In genomic region chr2:241798081-241798630, GRCh38 we compare ENCODE assay signal across 15 cellular contexts. TPM values are rescaled to one million over a fixed set of nuclear protein-coding genes. Genes with fewer than 3 reads are reported as not detected.
DNase-seq lines count a peak whose midpoint lies in the region; ATAC-seq, FAIRE-seq and TF ChIP-seq lines count a peak whose summit lies in the region.
"Had no signal": no experiment of that assay in that cellular context is flagged by ENCODE, and none has a peak within 500 bp of the region (broad histone marks: within the 10 kb centered on the region; RNA-seq: fewer than 3 reads in every experiment).

No MANE protein-coding gene starts in this region.

- TF ChIP-seq CTCF in LNCaP clone FGC (IDR thresholded peaks at IDR 0.05; ENCODE audit: control insufficient read depth, extremely low read depth, insufficient read depth), result no peak
- TF ChIP-seq CTCF in transverse colon (IDR thresholded peaks at IDR 0.05), result no peak

- no peak for ATAC-seq in activated T-cell treated with anti-CD3 and anti-CD28 coated beads, Interleukin-2, amount 50 U/mL, for 72 hours (replicated peaks in 1 of 2)
- ATAC-seq in esophagus mucosa, result peak; percentile 6
- ATAC-seq in HG03342 (IDR thresholded peaks at IDR 0.05; ENCODE audit: unreplicated experiment), result no peak
- ATAC-seq: Panc1 had no signal

- intact Hi-C loops in transverse colon (cut with DNase I; ENCODE audit: low total_unique reads), result no loop called here

- peaks cover 1% of the 10 kb centered on the region for H3K4me1 Mint-ChIP-seq in activated T-cell treated with anti-CD3 and anti-CD28 coated beads, Interleukin-2, amount 50 U/mL, for 72 hours (ENCODE audit: low read depth)

- in situ Hi-C loops in transverse colon (cut with MboI; ENCODE audit: low pct_ligation_motif_present in 1 of 4, low pct_unique_long_range_greater_than_20kb in 1 of 4, low sequenced_read_pairs in 3 of 4), result no loop called here

- H3K4me3 Mint-ChIP-seq in activated T-cell treated with anti-CD3 and anti-CD28 coated beads, Interleukin-2, amount 50 U/mL, for 72 hours, result no peak overlapping the region

- peaks cover 5% of the 10 kb centered on the region for H3K27me3 Mint-ChIP-seq in activated T-cell treated with anti-CD3 and anti-CD28 coated beads, Interleukin-2, amount 50 U/mL, for 72 hours (ENCODE audit: low read depth)

- H3K36me3 ChIP-seq in transverse colon, result no peaks in the 10 kb centered on the region
- H3K36me3 ChIP-seq: adrenal gland, tibial artery had no signal

- no peaks in the 10 kb centered on the region for H3K9me3 Mint-ChIP-seq in activated T-cell treated with anti-CD3 and anti-CD28 coated beads, Interleukin-2, amount 50 U/mL, for 72 hours

- no peaks in the 10 kb centered on the region for H3K9me3 ChIP-seq in transverse colon
- H3K9me3 ChIP-seq: adrenal gland, tibial artery had no signal

- H3K27me3 ChIP-seq in transverse colon, result peaks cover 6% of the 10 kb centered on the region

- H3K27ac Mint-ChIP-seq in activated T-cell treated with anti-CD3 and anti-CD28 coated beads, Interleukin-2, amount 50 U/mL, for 72 hours, result no peak overlapping the region

- TF ChIP-seq POLR2A in transverse colon (IDR thresholded peaks at IDR 0.05) (no peak), H54 (IDR thresholded peaks at IDR 0.05; ENCODE audit: low read depth, low read length) (no peak)

- WGBS in transverse colon (ENCODE audit: low coverage in 1 of 2), 2 donors, result 69% methylated on average over 10 of the region's 14 CpGs; no CpG with 5 or more reads in 1 of the 2 donors

- peaks cover 17 to 55% (median 46%) of the 10 kb centered on the region in 4 donors for H3K4me1 ChIP-seq in transverse colon

- no peaks in the 10 kb centered on the region for H3K36me3 Mint-ChIP-seq in activated T-cell treated with anti-CD3 and anti-CD28 coated beads, Interleukin-2, amount 50 U/mL, for 72 hours (ENCODE audit: insufficient read depth in 2 of 2)

- FAIRE-seq in H54 (lab: Jason Lieb, UNC), result no peak

- peak overlapping the region; percentile 82 to 87 (median 84) for H3K27ac ChIP-seq in transverse colon
- H3K27ac ChIP-seq: adrenal gland, tibial artery had no signal

- no peak for TF ChIP-seq EP300 in transverse colon (IDR thresholded peaks at IDR 0.05; ENCODE audit: low read depth)

- H3K4me3 ChIP-seq in LNCaP clone FGC (ENCODE audit: low read depth, low read length) (no peak overlapping the region), transverse colon (peak overlapping the region in 1 of 4 donors; percentile 6)
- H3K4me3 ChIP-seq: adrenal gland, tibial artery had no signal

- peak; percentile 10 for DNase-seq in activated T-cell treated with anti-CD3 and anti-CD28 coated beads, Interleukin-2, amount 50 U/mL, for 1 hour
- DNase-seq in activated T-cell treated with anti-CD3 and anti-CD28 coated beads, Interleukin-2, amount 50 U/mL, for 72 hours, result no peak
- DNase-seq in LNCaP clone FGC (ENCODE audit: low read depth) (peak; percentile 27), transverse colon (peak; percentile 60), H54 (ENCODE audit: insufficient read length, low spot score) (no peak), NCI-H1048 (lab: John Stamatoyannopoulos, UW) (no peak)
- DNase-seq: DMS 273 treated with DMSO at 0.1 percent for 48 hours, mesendoderm, NCI-H1105, NCI-H510A had no signal

RNA-seq across cellular contexts. Expression of gene NEU4, which starts 10.8 kb away (rescaled TPM):
- 1 to 10 TPM in 1 of 2 donors, under 1 TPM in 1; 0.37 to 1.4 TPM for total RNA-seq in activated T-cell treated with anti-CD3 and anti-CD28 coated beads, Interleukin-2, amount 50 U/mL, for 72 hours
- total RNA-seq in esophagus mucosa, result not detected
- total RNA-seq in transverse colon, result 100 to 1,000 TPM in 2 of 4 donors, 10 to 100 TPM in 2; 58.1 to 195 (median 93.9) TPM

RNA-seq across cellular contexts. Expression of gene GAL3ST2, which starts 21.5 kb away (rescaled TPM):
- total RNA-seq in activated T-cell treated with anti-CD3 and anti-CD28 coated beads, Interleukin-2, amount 50 U/mL, for 72 hours, result under 1 TPM; 0.53 to 0.82 TPM
- total RNA-seq in esophagus mucosa, result not detected
- total RNA-seq in transverse colon, result 100 to 1,000 TPM in 1 of 4 donors, 10 to 100 TPM in 3; 50.8 to 364 (median 76.0) TPM

Comparison
In these comparisons a context has a peak if more than half of its experiments do, and no peak if none do; other contexts are left out.
1. DNase-seq: peak in activated T-cell treated with anti-CD3 and anti-CD28 coated beads, Interleukin-2, amount 50 U/mL, for 1 hour (single experiment), LNCaP clone FGC (single experiment) and transverse colon (single experiment); none in activated T-cell treated with anti-CD3 and anti-CD28 coated beads, Interleukin-2, amount 50 U/mL, for 72 hours (0 of 2), H54 (single experiment) and NCI-H1048 (single experiment).
2. RNA of gene NEU4, which starts 10.8 kb away (total RNA-seq): 58.1 to 195 TPM in transverse colon; 0.37 to 1.4 TPM in activated T-cell treated with anti-CD3 and anti-CD28 coated beads, Interleukin-2, amount 50 U/mL, for 72 hours and not detected in esophagus mucosa (single experiment); every median in the first group is over 10 times any median in the second.
3. RNA of gene GAL3ST2, which starts 21.5 kb away (total RNA-seq): 50.8 to 364 TPM in transverse colon; 0.53 to 0.82 TPM in activated T-cell treated with anti-CD3 and anti-CD28 coated beads, Interleukin-2, amount 50 U/mL, for 72 hours and not detected in esophagus mucosa (single experiment); every median in the first group is over 10 times any median in the second.